In the genomic region with DNA sequence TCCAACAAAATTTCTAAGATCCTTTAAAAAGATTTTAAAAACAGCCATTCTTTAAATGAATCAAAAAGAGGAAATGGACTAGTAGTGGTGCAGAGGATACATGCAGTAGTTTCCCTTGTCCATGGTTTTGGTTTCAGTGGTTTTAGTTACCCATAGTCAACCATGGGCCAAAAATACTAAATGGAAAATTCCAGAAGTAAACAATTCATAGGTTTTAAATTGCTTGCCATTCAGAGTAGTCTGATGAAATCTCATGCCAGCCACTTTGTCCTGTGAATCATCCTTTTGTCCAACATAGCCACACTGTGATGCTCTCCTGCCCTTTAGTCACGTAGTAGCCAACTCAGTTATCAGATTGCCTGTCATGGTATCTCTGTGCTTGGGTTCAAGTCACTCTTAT, we compare ENCODE assay signal across 11 cellular contexts.
DNase-seq lines count a peak whose midpoint lies in the region; ATAC-seq lines count a peak whose summit lies in the region.
"Had no signal": no experiment of that assay in that cellular context is flagged by ENCODE, and none has a peak within 500 bp of the region (broad histone marks: within the 10 kb centered on the region; RNA-seq: fewer than 3 reads in every experiment).

No MANE protein-coding gene starts in this region.

- ATAC-seq in GM18907 (IDR thresholded peaks at IDR 0.05; ENCODE audit: unreplicated experiment) (peak; percentile 74), HG02852 (IDR thresholded peaks at IDR 0.05; ENCODE audit: unreplicated experiment) (peak; percentile 69), GM21737 (IDR thresholded peaks at IDR 0.05; ENCODE audit: unreplicated experiment) (no peak)

- DNase-seq in MV-4-11 (lab: John Stamatoyannopoulos, UW) (peak; percentile 95), iris pigment epithelial cell (ENCODE audit: low read depth) (peak; percentile 29), GM03348 (ENCODE audit: low spot score) (no peak), hippocampal formation (lab: John Stamatoyannopoulos, UW) (no peak)
- no peak for DNase-seq in activated CD4-positive, alpha-beta T cell treated with anti-CD3 and anti-CD28 coated beads for 48 hours
- DNase-seq: activated B cell treated with CpG ODN at 0.5 μM for 24 hours; activated naive CD8-positive, alpha-beta T cell treated with anti-CD3 and anti-CD28 coated beads, Interleukin-2, amount 10 ng/mL, durations not matched to agents 7 days and 5 days; NCI-H510A had no signal

Comparison
In these comparisons a context has a peak if more than half of its experiments do, and no peak if none do; other contexts are left out.
1. DNase-seq: peak in MV-4-11 (single experiment) and iris pigment epithelial cell (single experiment); none in GM03348 (single experiment), hippocampal formation (0 of 2) and activated CD4-positive, alpha-beta T cell treated with anti-CD3 and anti-CD28 coated beads for 48 hours (single experiment).